ENCODE assay signal across 8 cellular contexts in genomic region chr16:72203401-72203800, GRCh38. TPM values are rescaled to one million over a fixed set of nuclear protein-coding genes. Genes with fewer than 3 reads are reported as not detected.
DNase-seq lines count a peak whose midpoint lies in the region; ATAC-seq and TF ChIP-seq lines count a peak whose summit lies in the region.

No MANE protein-coding gene starts in this region.

- H3K27ac ChIP-seq in MM.1S (ENCODE audit: low read length) = peak overlapping the region; percentile 68
- no peak overlapping the region for H3K27ac ChIP-seq in naive thymus-derived CD4-positive, alpha-beta T cell (ENCODE audit: low read depth, low read length)

- no peaks in the 10 kb centered on the region for H3K9me3 Mint-ChIP-seq in naive thymus-derived CD4-positive, alpha-beta T cell

- peaks cover 20% of the 10 kb centered on the region for H3K4me1 ChIP-seq in MM.1S (ENCODE audit: low read length)
- H3K4me1 ChIP-seq in naive thymus-derived CD4-positive, alpha-beta T cell (ENCODE audit: control insufficient read depth in 2 of 2, insufficient read depth in 2 of 2, low read length in 2 of 2) = no peaks in the 10 kb centered on the region

- DNase-seq in MM.1S = peak; percentile 54
- peak; percentile 40 to 65 for DNase-seq in cardiac fibroblast (ENCODE audit: low read depth in 2 of 2)
- DNase-seq in naive thymus-derived CD4-positive, alpha-beta T cell = no peak
- DNase-seq in cerebellum (ENCODE audit: low spot score) = no peak
- no peak for DNase-seq in activated CD4-positive, CD25-positive, alpha-beta regulatory T cell treated with anti-CD3 and anti-CD28 coated beads, Interleukin-2, amount 50 U/mL, for 72 hours
- DNase-seq in NCI-H524 treated with DMSO at 0.1 percent for 48 hours (lab: John Stamatoyannopoulos, UW) = no peak

- no peaks in the 10 kb centered on the region for H3K27me3 ChIP-seq in MM.1S (replicated peaks; ENCODE audit: insufficient read depth, low read length)
- no peaks in the 10 kb centered on the region for H3K27me3 ChIP-seq in naive thymus-derived CD4-positive, alpha-beta T cell (ENCODE audit: control insufficient read depth in 2 of 2, insufficient read depth in 2 of 2, low read length in 2 of 2)

- H3K4me3 Mint-ChIP-seq in naive thymus-derived CD4-positive, alpha-beta T cell = peak overlapping the region in 1 of 10 donors; percentile 46

- H4K20me1 ChIP-seq in MM.1S (ENCODE audit: insufficient read depth, low read length) = no peaks in the 10 kb centered on the region

- H3K9me2 ChIP-seq in MM.1S (replicated peaks; ENCODE audit: insufficient read depth, low read length) = no peaks in the 10 kb centered on the region

- peaks cover 14% of the 10 kb centered on the region for H3F3A ChIP-seq in MM.1S (ENCODE audit: insufficient read depth, low read length)

- ATAC-seq in GM18498 (IDR thresholded peaks at IDR 0.05; ENCODE audit: unreplicated experiment) (peak; percentile 84), GM21717 (IDR thresholded peaks at IDR 0.05; ENCODE audit: unreplicated experiment) (peak; percentile 72)
- ATAC-seq in naive thymus-derived CD4-positive, alpha-beta T cell = peak; percentile 62

- POLR2A ChIA-PET in naive thymus-derived CD4-positive, alpha-beta T cell (lab: Charles Lee) = no interaction called here

- peak overlapping the region; percentile 38; the same call in 1 of the 2 replicates for H3K9ac ChIP-seq in MM.1S (ENCODE audit: low read length)

- peak overlapping the region in 1 of 9 donors; percentile 29 for H3K27ac Mint-ChIP-seq in naive thymus-derived CD4-positive, alpha-beta T cell

- H3K79me2 ChIP-seq in MM.1S (ENCODE audit: low read length) = no peaks in the 10 kb centered on the region

- peak overlapping the region; percentile 77 for H2AFZ ChIP-seq in MM.1S (ENCODE audit: low read length)

- peaks cover 8 to 45% (median 11%) of the 10 kb centered on the region in 5 donors for H3K27me3 Mint-ChIP-seq in naive thymus-derived CD4-positive, alpha-beta T cell

- H3K4me1 Mint-ChIP-seq in naive thymus-derived CD4-positive, alpha-beta T cell = peaks cover 0 to 15% (median 0%) of the 10 kb centered on the region in 7 donors

- H3K4me3 ChIP-seq in MM.1S (ENCODE audit: low read length) (peak overlapping the region; percentile 46), cardiac fibroblast (replicated peaks in 1 of 2; ENCODE audit: low read depth in 2 of 2, low read length in 2 of 2) (no peak overlapping the region)
- H3K4me3 ChIP-seq in naive thymus-derived CD4-positive, alpha-beta T cell (ENCODE audit: low read length) = no peak overlapping the region

- no peaks in the 10 kb centered on the region for H3K9me3 ChIP-seq in MM.1S (replicated peaks; ENCODE audit: insufficient read depth, low read length)
- no peaks in the 10 kb centered on the region for H3K9me3 ChIP-seq in naive thymus-derived CD4-positive, alpha-beta T cell (ENCODE audit: control insufficient read depth in 2 of 3, low read length in 3 of 3)

- CTCF ChIA-PET in naive thymus-derived CD4-positive, alpha-beta T cell (lab: Charles Lee) = no interaction called here

- H3K4me2 ChIP-seq in MM.1S (ENCODE audit: low read depth, low read length) = peak overlapping the region; percentile 85

- no peaks in the 10 kb centered on the region for H3K36me3 ChIP-seq in MM.1S (replicated peaks; ENCODE audit: insufficient read depth, low read length)
- H3K36me3 ChIP-seq in naive thymus-derived CD4-positive, alpha-beta T cell (ENCODE audit: control insufficient read depth in 2 of 3, insufficient read depth in 3 of 3, low read length in 3 of 3) = no peaks in the 10 kb centered on the region

- intact Hi-C loops in naive thymus-derived CD4-positive, alpha-beta T cell (cut with micrococcal nuclease) = no loop called here

- no peaks in the 10 kb centered on the region for H3K36me3 Mint-ChIP-seq in naive thymus-derived CD4-positive, alpha-beta T cell

- TF ChIP-seq CTCF in MM.1S (IDR thresholded peaks at IDR 0.05; ENCODE audit: low read length) = no peak
- TF ChIP-seq CTCF in cardiac fibroblast (IDR thresholded peaks at IDR 0.05; ENCODE audit: low read depth, low read length) = no peak

RNA-seq across cellular contexts. Expression of gene PMFBP1, which starts 31.4 kb away (rescaled TPM):
- 1 to 10 TPM in 4 of 5 experiments, under 1 TPM in 1; 0.85 to 2.0 (median 1.4) TPM for total RNA-seq in naive thymus-derived CD4-positive, alpha-beta T cell
- under 1 TPM in 1 of 2 donors, not detected in 1; 0.12 TPM for polyA plus RNA-seq in naive thymus-derived CD4-positive, alpha-beta T cell
- 0.82 TPM for total RNA-seq in cerebellum

Comparison
In these comparisons a context has a peak if more than half of its experiments do, and no peak if none do; other contexts are left out.
1. DNase-seq: peak in MM.1S (single experiment) and cardiac fibroblast (2 of 2); none in naive thymus-derived CD4-positive, alpha-beta T cell (0 of 9), cerebellum (single experiment), activated CD4-positive, CD25-positive, alpha-beta regulatory T cell treated with anti-CD3 and anti-CD28 coated beads, Interleukin-2, amount 50 U/mL, for 72 hours (single experiment) and NCI-H524 treated with DMSO at 0.1 percent for 48 hours (single experiment).
2. Peak in every context shown above with its lines, with median percentiles within 50 percentile points of each other: ATAC-seq.